9 cellular contexts compared by ENCODE assay signal in genomic region chr6:43724914-43725642, GRCh38. TPM values are rescaled to one million over a fixed set of nuclear protein-coding genes. Genes with fewer than 3 reads are reported as not detected.
DNase-seq lines count a peak whose midpoint lies in the region; ATAC-seq, FAIRE-seq and TF ChIP-seq lines count a peak whose summit lies in the region.
"Had no signal": no experiment of that assay in that cellular context is flagged by ENCODE, and none has a peak within 500 bp of the region (broad histone marks: within the 10 kb centered on the region; RNA-seq: fewer than 3 reads in every experiment).

No MANE protein-coding gene starts in this region.

- H3K27me3 ChIP-seq in H1 (replicated peaks in 1 of 4; ENCODE audit: control insufficient read depth in 3 of 4, extremely low read depth in 1 of 4, insufficient read depth in 3 of 4, low read length in 3 of 4) = no peaks in the 10 kb centered on the region
- H3K27me3 ChIP-seq in osteoblast (ENCODE audit: insufficient read depth, low read length) = no peaks in the 10 kb centered on the region
- no peaks in the 10 kb centered on the region for H3K27me3 ChIP-seq in vagina

- 0 out of 2 replicates have a peak overlapping the region, but pooled peaks have one; percentile 32 for H2BK15ac ChIP-seq in H1 (ENCODE audit: low read length)

- H4K5ac ChIP-seq in H1 (ENCODE audit: insufficient read length, low read depth, low read length) = no peak overlapping the region

- H2BK20ac ChIP-seq in H1 (ENCODE audit: low read length) = no peak overlapping the region

- no peak overlapping the region for H3K14ac ChIP-seq in H1 (ENCODE audit: insufficient read length)

- peak overlapping the region; percentile 81 for H3K27ac Mint-ChIP-seq in activated CD4-positive, alpha-beta memory T cell treated with anti-CD3 and anti-CD28 coated beads, Interleukin-2, amount 10 ng/mL, durations not matched to agents 7 days and 5 days

- peaks cover 27% of the 10 kb centered on the region for H3K4me1 Mint-ChIP-seq in activated CD4-positive, alpha-beta memory T cell treated with anti-CD3 and anti-CD28 coated beads, Interleukin-2, amount 10 ng/mL, durations not matched to agents 7 days and 5 days

- H3K9ac ChIP-seq in H1 (replicated peaks in 1 of 4; ENCODE audit: extremely low read depth in 1 of 4, low read depth in 3 of 4, low read length in 3 of 4) = no peak overlapping the region

- H4K91ac ChIP-seq in H1 (replicated peaks; ENCODE audit: insufficient read length, low read length) = no peak overlapping the region

- H3K4me3 Mint-ChIP-seq in activated CD4-positive, alpha-beta memory T cell treated with anti-CD3 and anti-CD28 coated beads, Interleukin-2, amount 10 ng/mL, durations not matched to agents 7 days and 5 days = peak overlapping the region; percentile 16

- no peak overlapping the region for H2BK120ac ChIP-seq in H1 (replicated peaks; ENCODE audit: low read depth, low read length)

- H3K79me2 ChIP-seq in H1 (ENCODE audit: control insufficient read depth in 1 of 2, insufficient read depth in 2 of 2, low read length in 2 of 2) = no peaks in the 10 kb centered on the region
- no peaks in the 10 kb centered on the region for H3K79me2 ChIP-seq in osteoblast (ENCODE audit: insufficient read depth, low read length)

- H3K27me3 Mint-ChIP-seq in activated CD4-positive, alpha-beta memory T cell treated with anti-CD3 and anti-CD28 coated beads, Interleukin-2, amount 10 ng/mL, durations not matched to agents 7 days and 5 days = peaks cover 2% of the 10 kb centered on the region

- H2AFZ ChIP-seq in H1 (ENCODE audit: low read length) (peak overlapping the region; percentile 46), osteoblast (ENCODE audit: low read length) (peak overlapping the region; percentile 60)

- CTCF ChIA-PET in activated CD4-positive, alpha-beta memory T cell treated with anti-CD3 and anti-CD28 coated beads, Interleukin-2, amount 10 ng/mL, durations not matched to agents 7 days and 5 days (lab: Charles Lee) = interaction anchor here (0.7 to 2.7 kb wide), 17 partner anchors 9 to 354 kb away, joined by 3 to 32 read pairs (median 4); partner anchors contain the start of genes MRPS18A and VEGFA
- CTCF ChIA-PET in H1 (lab: Charles Lee; ENCODE audit: partially characterized antibody) = interaction anchor here (0.6 to 7.4 kb wide), 33 partner anchors 9 to 495 kb away, joined by 3 to 89 read pairs (median 5); no protein-coding TSS in a partner anchor

- H3K27ac ChIP-seq in H1 (ENCODE audit: low read depth, low read length) (no peak overlapping the region), osteoblast (ENCODE audit: low read depth, low read length) (peak overlapping the region; percentile 46), vagina (peak overlapping the region; percentile 69)

- peak overlapping the region; percentile 55; the same call in 1 of the 2 replicates for H2BK5ac ChIP-seq in H1 (ENCODE audit: low read depth, low read length)

- no peaks in the 10 kb centered on the region for H3K9me3 Mint-ChIP-seq in activated CD4-positive, alpha-beta memory T cell treated with anti-CD3 and anti-CD28 coated beads, Interleukin-2, amount 10 ng/mL, durations not matched to agents 7 days and 5 days

- H2AK5ac ChIP-seq in H1 (ENCODE audit: low read depth, low read length) = no peak overlapping the region

- no peak overlapping the region; the same call in 1 of the 2 replicates for H2BK12ac ChIP-seq in H1 (ENCODE audit: low read depth, low read length)

- no peaks in the 10 kb centered on the region for H4K20me1 ChIP-seq in H1 (replicated peaks in 1 of 2; ENCODE audit: control insufficient read depth in 1 of 2, insufficient read depth in 2 of 2, low read length in 2 of 2)
- no peaks in the 10 kb centered on the region for H4K20me1 ChIP-seq in osteoblast (ENCODE audit: insufficient read depth, low read length)

- DNase-seq in GM13976 (ENCODE audit: low spot score) (peak; percentile 82), NCI-H460 (ENCODE audit: extremely low read depth, low read depth) (peak; percentile 51), H1 (ENCODE audit: low read depth in 1 of 2, low spot score in 2 of 2) (no peak), osteoblast (ENCODE audit: insufficient read length, low spot score, missing footprints) (peak; percentile 95), vagina (ENCODE audit: extremely low spot score in 2 of 2) (no peak), cerebellar cortex (ENCODE audit: low spot score) (no peak)
- DNase-seq in activated CD4-positive, alpha-beta memory T cell treated with anti-CD3 and anti-CD28 coated beads, Interleukin-2, amount 10 ng/mL, durations not matched to agents 7 days and 5 days = peak; percentile 80

- no peak overlapping the region for H3K4me2 ChIP-seq in H1 (ENCODE audit: insufficient read depth in 1 of 2, low read depth in 2 of 2, low read length in 2 of 2)
- peak overlapping the region; percentile 60 for H3K4me2 ChIP-seq in osteoblast (ENCODE audit: insufficient read depth, low read length)

- H3K9me3 ChIP-seq in H1 (ENCODE audit: insufficient read depth in 2 of 2, low read depth in 1 of 2, low read length in 1 of 2) (no peaks in the 10 kb centered on the region), osteoblast (ENCODE audit: low read depth, low read length) (no peaks in the 10 kb centered on the region), vagina (no peaks in the 10 kb centered on the region)

- POLR2A ChIA-PET in activated CD4-positive, alpha-beta memory T cell treated with anti-CD3 and anti-CD28 coated beads, Interleukin-2, amount 10 ng/mL, durations not matched to agents 7 days and 5 days (lab: Charles Lee) = interaction anchor here (0.7 to 1.9 kb wide), 7 partner anchors 10 to 355 kb away, joined by 3 to 15 read pairs (median 3); partner anchors contain the start of genes GTPBP2 and VEGFA
- POLR2A ChIA-PET in H1 (lab: Charles Lee; ENCODE audit: partially characterized antibody) = interaction anchor here (0.7 to 2.7 kb wide), 6 partner anchors 10 to 58 kb away, joined by 3 to 18 read pairs (median 3); partner anchors contain the start of gene VEGFA

- H4K8ac ChIP-seq in H1 (ENCODE audit: extremely low read depth, insufficient read depth, low read length) = no peak overlapping the region; the same call in 1 of the 2 replicates

- in situ Hi-C loops in GM13976 (cut with MboI; ENCODE audit: low sequenced_read_pairs, unreplicated experiment) = no loop called here

- intact Hi-C loops in vagina (cut with DNase I) = no loop called here

- H3K36me3 ChIP-seq in H1 (ENCODE audit: control insufficient read depth in 2 of 4, insufficient read depth in 4 of 4, low read length in 3 of 4) = no peaks in the 10 kb centered on the region
- no peaks in the 10 kb centered on the region for H3K36me3 ChIP-seq in osteoblast (ENCODE audit: insufficient read depth, low read length)
- H3K36me3 ChIP-seq in vagina = no peaks in the 10 kb centered on the region

- no peaks in the 10 kb centered on the region for H3K79me1 ChIP-seq in H1 (ENCODE audit: low read depth, low read length)

- ATAC-seq in HG02884 (IDR thresholded peaks at IDR 0.05; ENCODE audit: unreplicated experiment) = peak; percentile 74

- no peaks in the 10 kb centered on the region for H3K23me2 ChIP-seq in H1 (ENCODE audit: low read depth, low read length)

- TF ChIP-seq RAD21 in H1 (IDR thresholded peaks at IDR 0.05 in 1 of 2, conservative IDR thresholded peaks at IDR 0.05 in 1 of 2; ENCODE audit: low read depth in 2 of 2, low read length in 2 of 2) = no peak

- H3K4me3 ChIP-seq in H1 (ENCODE audit: extremely low read depth in 1 of 4, insufficient read depth in 2 of 4, low read depth in 3 of 4, low read length in 4 of 4) (no peak overlapping the region), osteoblast (ENCODE audit: insufficient read depth, low read length) (peak overlapping the region; percentile 13), vagina (no peak overlapping the region)

- no peak overlapping the region for H3K56ac ChIP-seq in H1 (replicated peaks; ENCODE audit: insufficient read length, low read depth, low read length)

- no peak overlapping the region for H3K4ac ChIP-seq in H1 (replicated peaks; ENCODE audit: insufficient read length, low read depth, low read length)

- FAIRE-seq in H1 (lab: Jason Lieb, UNC) = no peak
- FAIRE-seq: endometrium had no signal

- H3K18ac ChIP-seq in H1 (ENCODE audit: extremely low read depth, low read length) = peak overlapping the region; percentile 68

- WGBS in H1 (ENCODE audit: extremely low coverage in 1 of 2, insufficient coverage in 1 of 2, insufficient read length in 1 of 2, insufficient replicate concordance in 2 of 2, low coverage in 1 of 2, low lambda C conversion rate in 2 of 2, missing lambda C conversion rate in 1 of 2), 2 experiments = 86% methylated on average over 14 of the region's 17 CpGs; no CpG with 5 or more reads in 1 of the 2 experiments

- H3K36me3 Mint-ChIP-seq in activated CD4-positive, alpha-beta memory T cell treated with anti-CD3 and anti-CD28 coated beads, Interleukin-2, amount 10 ng/mL, durations not matched to agents 7 days and 5 days (ENCODE audit: low read depth) = no peaks in the 10 kb centered on the region

- H3K23ac ChIP-seq in H1 (ENCODE audit: insufficient read length) = no peak overlapping the region

- TF ChIP-seq EP300 in H1 (IDR thresholded peaks at IDR 0.05; ENCODE audit: borderline replicate concordance in 1 of 2, low read depth in 2 of 2, low read length in 2 of 2) = no peak

- TF ChIP-seq CTCF in GM13976 (IDR thresholded peaks at IDR 0.05; ENCODE audit: borderline replicate concordance, control extremely low read depth, extremely low read depth, insufficient read depth, missing control alignments) (no peak), H1 (IDR thresholded peaks at IDR 0.05; ENCODE audit: control extremely low read depth in 1 of 3, insufficient read depth in 1 of 3, low read depth in 1 of 3, low read length in 3 of 3) (no peak), osteoblast (IDR thresholded peaks at IDR 0.05; ENCODE audit: extremely low read depth, low read depth, low read length) (no peak), vagina (IDR thresholded peaks at IDR 0.05) (no peak)

- H3K4me1 ChIP-seq in H1 (replicated peaks in 1 of 4; ENCODE audit: control insufficient read depth in 3 of 4, insufficient read depth in 4 of 4, low read length in 3 of 4) (peaks cover 0 to 8% (median 0%) of the 10 kb centered on the region in 4 experiments; a peak in 4 of 7 replicates), osteoblast (ENCODE audit: insufficient read depth, low read length) (peaks cover 24% of the 10 kb centered on the region), vagina (peaks cover 38% of the 10 kb centered on the region)

- TF ChIP-seq POLR2A in H1 (IDR thresholded peaks at IDR 0.05; ENCODE audit: control extremely low read depth in 1 of 2, low read depth in 2 of 2, low read length in 2 of 2) (no peak), vagina (IDR thresholded peaks at IDR 0.05) (no peak)

RNA-seq across cellular contexts. Expression of gene MRPS18A, which starts 37.5 kb away (rescaled TPM):
- total RNA-seq in NCI-H460 (2014; rRNA removed; shearing (Covaris generic)) = 54.1 and 66.0 TPM in 2 replicates
- polyA plus RNA-seq in NCI-H460 (2014; cell fraction: nucleus; rRNA removed) = 39.3 and 42.8 TPM in 2 replicates
- total RNA-seq in activated CD4-positive, alpha-beta memory T cell treated with anti-CD3 and anti-CD28 coated beads, Interleukin-2, amount 10 ng/mL, durations not matched to agents 7 days and 5 days = 10 to 100 TPM; 38.5 to 40.5 TPM
- total RNA-seq in H1 (2021; fragmentation: NEBNext Ultra II Directional; extraction: Animal tissue kit (Norgen Biotek cat#: 25700)) = 48.3 and 52.1 TPM in 2 replicates
- polyA plus RNA-seq in H1 (2011; rRNA removed) = 121 and 129 TPM in 2 replicates
- 115 TPM for polyA plus RNA-seq in H1 (2011; cell fraction: cytosol; rRNA removed)
- polyA plus RNA-seq in H1 (2011; cell fraction: nucleus; rRNA removed) = 95.2 TPM
- 70.4 to 84.7 TPM (median 74.9 TPM) in 4 replicates for polyA plus RNA-seq in H1 (2012, experiment 1 of 2)
- 103 TPM for polyA plus RNA-seq in H1 (2012, experiment 2 of 2)
- 61.3 TPM for polyA plus RNA-seq in H1 (2013, experiment 1 of 2)
- polyA plus RNA-seq in H1 (2013, experiment 2 of 2) = 58.7 TPM
- polyA minus RNA-seq in H1 (2011; rRNA and poly(A)+ RNA removed) = 95.6 and 97.8 TPM in 2 replicates
- 36.3 TPM for polyA minus RNA-seq in H1 (2011; cell fraction: cytosol; rRNA and poly(A)+ RNA removed)
- 63.1 TPM for polyA minus RNA-seq in H1 (2011; cell fraction: nucleus; rRNA and poly(A)+ RNA removed)
- 27.5 and 30.4 TPM in 2 replicates for total RNA-seq in osteoblast
- 31.9 TPM for total RNA-seq in vagina

RNA-seq across cellular contexts. Expression of gene VEGFA, which starts 44.9 kb away (rescaled TPM):
- 73.7 and 85.5 TPM in 2 replicates for total RNA-seq in NCI-H460 (2014; rRNA removed; shearing (Covaris generic))
- 91.9 and 128 TPM in 2 replicates for polyA plus RNA-seq in NCI-H460 (2014; cell fraction: nucleus; rRNA removed)
- 10 to 100 TPM; 48.1 to 49.5 TPM for total RNA-seq in activated CD4-positive, alpha-beta memory T cell treated with anti-CD3 and anti-CD28 coated beads, Interleukin-2, amount 10 ng/mL, durations not matched to agents 7 days and 5 days
- 40.7 and 42.2 TPM in 2 replicates for total RNA-seq in H1 (2021; fragmentation: NEBNext Ultra II Directional; extraction: Animal tissue kit (Norgen Biotek cat#: 25700))
- polyA plus RNA-seq in H1 (2011; rRNA removed) = 58.5 and 78.3 TPM in 2 replicates
- polyA plus RNA-seq in H1 (2011; cell fraction: cytosol; rRNA removed) = 91.7 TPM
- 197 TPM for polyA plus RNA-seq in H1 (2011; cell fraction: nucleus; rRNA removed)
- polyA plus RNA-seq in H1 (2012, experiment 1 of 2) = 39.9 to 45.4 TPM (median 43.0 TPM) in 4 replicates
- polyA plus RNA-seq in H1 (2012, experiment 2 of 2) = 28.1 TPM
- polyA plus RNA-seq in H1 (2013, experiment 1 of 2) = 33.6 TPM
- polyA plus RNA-seq in H1 (2013, experiment 2 of 2) = 37.0 TPM
- polyA minus RNA-seq in H1 (2011; rRNA and poly(A)+ RNA removed) = 167 and 198 TPM in 2 replicates
- 42.9 TPM for polyA minus RNA-seq in H1 (2011; cell fraction: cytosol; rRNA and poly(A)+ RNA removed)
- 91.6 TPM for polyA minus RNA-seq in H1 (2011; cell fraction: nucleus; rRNA and poly(A)+ RNA removed)
- total RNA-seq in osteoblast (152 and 193 TPM in 2 replicates), vagina (194 TPM)

Comparison
In these comparisons a context has a peak if more than half of its experiments do, and no peak if none do; other contexts are left out.
1. DNase-seq: peak in GM13976 (single experiment), NCI-H460 (single experiment), activated CD4-positive, alpha-beta memory T cell treated with anti-CD3 and anti-CD28 coated beads, Interleukin-2, amount 10 ng/mL, durations not matched to agents 7 days and 5 days (single experiment) and osteoblast (single experiment); none in H1 (0 of 2), vagina (0 of 2) and cerebellar cortex (single experiment).